Comparison of ENCODE assay signal across 24 cellular contexts in genomic region chr2:140737006-140737405, GRCh38.
"Had no signal": no experiment of that assay in that cellular context is flagged by ENCODE, and none has a peak within 500 bp of the region (broad histone marks: within the 10 kb centered on the region; RNA-seq: fewer than 3 reads in every experiment).

No MANE protein-coding gene starts in this region.

- ATAC-seq: activated naive CD4-positive, alpha-beta T cell treated with anti-CD3 and anti-CD28 coated beads, Interleukin-2, amount 50 U/mL, for 72 hours; activated T-cell treated with anti-CD3 and anti-CD28 coated beads, Interleukin-2, amount 50 U/mL, for 4 hours; body of pancreas; K562; PC-3 had no signal

- H3K36me3 ChIP-seq: adrenal gland, breast epithelium, Peyer's patch had no signal

- H3K9me3 ChIP-seq: adrenal gland, body of pancreas, breast epithelium, Peyer's patch had no signal

- H3K27me3 ChIP-seq: adrenal gland, body of pancreas, breast epithelium, Peyer's patch had no signal

- H3K4me3 ChIP-seq: adrenal gland, body of pancreas, breast epithelium, K562, Peyer's patch had no signal

- H3K27ac ChIP-seq: adrenal gland, body of pancreas, breast epithelium, Peyer's patch had no signal

- DNase-seq: activated B cell treated with CpG ODN at 0.5 μM for 24 hours; activated CD4-positive, alpha-beta memory T cell treated with anti-CD3 and anti-CD28 coated beads for 36 hours; activated CD4-positive, alpha-beta T cell treated with anti-CD3 and anti-CD28 coated beads for 4 hours; activated CD4-positive, alpha-beta T cell treated with anti-CD3 and anti-CD28 coated beads, Interleukin-2, amount 50 U/mL, for 1 hour; activated CD4-positive, CD25-positive, alpha-beta regulatory T cell treated with anti-CD3 and anti-CD28 coated beads, Interleukin-2, amount 50 U/mL, for 72 hours; activated CD8-positive, alpha-beta memory T cell treated with anti-CD3 and anti-CD28 coated beads, Interleukin-2, amount 50 U/mL, for 4 hours; activated gamma-delta T cell treated with Interleukin-2 at 50 U/mL for 16 hours; activated naive CD4-positive, alpha-beta T cell treated with anti-CD3 and anti-CD28 coated beads for 36 hours; activated T-cell treated with anti-CD3 and anti-CD28 coated beads for 4 hours; activated T-cell treated with anti-CD3 and anti-CD28 coated beads, Interleukin-2, amount 50 U/mL, for 4 hours; adrenal gland; body of pancreas; NCI-H1105 treated with DMSO at 0.1 percent for 48 hours; NCI-H1436; NCI-H1694; NCI-H2029; NCI-H345; PC-3; Peyer's patch; RPMI8226; SHP77 treated with DMSO at 0.1 percent for 48 hours had no signal
